In the genomic region with DNA sequence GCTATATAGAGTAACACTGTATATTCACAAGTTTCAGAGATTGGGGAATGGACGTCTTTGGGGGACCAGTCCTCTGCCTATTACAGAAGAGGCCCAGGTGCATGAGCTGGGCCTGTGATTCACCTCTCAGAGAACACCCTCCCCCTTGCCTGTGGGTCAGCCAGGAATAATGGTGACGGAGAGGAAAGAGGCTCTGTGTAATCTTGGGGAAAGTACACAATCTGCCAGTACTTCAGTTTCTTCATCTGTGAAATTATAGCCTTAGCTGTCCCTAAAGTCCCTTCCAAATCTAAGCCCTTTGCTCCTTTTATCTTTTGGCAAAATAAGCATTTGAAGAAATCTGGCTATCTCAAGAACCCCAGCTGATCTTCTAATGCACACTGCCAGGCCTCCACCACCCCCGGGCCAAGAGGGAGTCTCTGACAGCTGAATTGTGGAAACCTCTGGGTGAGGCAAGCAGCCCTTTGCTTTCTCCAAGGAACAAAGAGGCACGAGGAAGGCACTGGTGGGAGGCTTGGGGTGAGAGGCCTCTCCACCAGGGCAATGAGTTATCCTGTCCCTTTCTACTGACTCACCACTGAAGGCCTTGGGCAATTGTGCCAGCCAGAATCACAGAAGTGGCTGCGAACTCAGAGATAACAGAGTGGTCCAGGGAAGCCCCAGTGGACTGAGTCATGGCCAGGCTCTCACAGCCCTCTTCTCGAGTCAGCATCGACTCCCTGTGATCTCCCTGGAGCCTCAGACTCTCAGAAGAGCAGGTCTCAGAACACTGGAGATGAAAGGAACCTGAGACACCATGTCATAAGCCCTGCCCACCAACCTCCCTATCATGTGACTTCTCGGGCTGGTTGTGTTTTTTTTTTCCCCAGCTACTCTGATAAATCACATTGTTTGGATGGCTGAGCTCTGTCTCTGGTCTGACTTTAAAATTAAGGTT, we compare ENCODE assay signal across 1 cellular context.
TF ChIP-seq lines count a peak whose summit lies in the region.

No MANE protein-coding gene starts in this region.

TF ChIP-seq in H1, 55 proteins besides CTCF, POLR2A, EP300 and RAD21 (continued from another document):
- TF ChIP-seq KDM4A (IDR thresholded peaks at IDR 0.05; ENCODE audit: low read depth, low read length, severe bottlenecking): no peak
- no peak for TF ChIP-seq PHF8 (conservative IDR thresholded peaks at IDR 0.05; ENCODE audit: low read depth, low read length)
- no peak for TF ChIP-seq SP4 (IDR thresholded peaks at IDR 0.05; ENCODE audit: low read length)
- no peak for TF ChIP-seq EZH2 (IDR thresholded peaks at IDR 0.05; ENCODE audit: low read depth, low read length, severe bottlenecking)
- TF ChIP-seq POU5F1 (IDR thresholded peaks at IDR 0.05; ENCODE audit: low read depth, low read length): no peak
- no peak for TF ChIP-seq POLR2AphosphoS5 (IDR thresholded peaks at IDR 0.05; ENCODE audit: low read depth, low read length)
- TF ChIP-seq, protein P1, sequence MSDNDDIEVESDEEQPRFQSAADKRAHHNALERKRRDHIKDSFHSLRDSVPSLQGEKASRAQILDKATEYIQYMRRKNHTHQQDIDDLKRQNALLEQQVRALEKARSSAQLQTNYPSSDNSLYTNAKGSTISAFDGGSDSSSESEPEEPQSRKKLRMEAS (IDR thresholded peaks at IDR 0.05): no peak
- no peak for TF ChIP-seq TBP (IDR thresholded peaks at IDR 0.05; ENCODE audit: low read depth, low read length)
- TF ChIP-seq, protein P2, sequence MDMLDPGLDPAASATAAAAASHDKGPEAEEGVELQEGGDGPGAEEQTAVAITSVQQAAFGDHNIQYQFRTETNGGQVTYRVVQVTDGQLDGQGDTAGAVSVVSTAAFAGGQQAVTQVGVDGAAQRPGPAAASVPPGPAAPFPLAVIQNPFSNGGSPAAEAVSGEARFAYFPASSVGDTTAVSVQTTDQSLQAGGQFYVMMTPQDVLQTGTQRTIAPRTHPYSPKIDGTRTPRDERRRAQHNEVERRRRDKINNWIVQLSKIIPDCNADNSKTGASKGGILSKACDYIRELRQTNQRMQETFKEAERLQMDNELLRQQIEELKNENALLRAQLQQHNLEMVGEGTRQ (IDR thresholded peaks at IDR 0.05; ENCODE audit: low read length): no peak
- TF ChIP-seq HDAC6 (IDR thresholded peaks at IDR 0.05; ENCODE audit: low read depth, low read length): no peak
- TF ChIP-seq ZNF274 (IDR thresholded peaks at IDR 0.05; ENCODE audit: borderline replicate concordance, extremely low read depth, low read length): no peak
- TF ChIP-seq CTBP2 (IDR thresholded peaks at IDR 0.05; ENCODE audit: borderline replicate concordance, insufficient read depth, insufficient read length, low read length): no peak
- TF ChIP-seq SAP30 (IDR thresholded peaks at IDR 0.05; ENCODE audit: insufficient read depth, insufficient replicate concordance, low read length): no peak
- no peak for TF ChIP-seq TAF7 (optimal IDR thresholded peaks at IDR 0.05; ENCODE audit: borderline replicate concordance, low read depth, low read length)
- no peak for TF ChIP-seq HDAC2 (IDR thresholded peaks at IDR 0.05; ENCODE audit: borderline replicate concordance in 1 of 2, low read depth in 2 of 2, low read length in 2 of 2)
- no peak for TF ChIP-seq MAFK (IDR thresholded peaks at IDR 0.05; ENCODE audit: low read depth, low read length)
